Comparison of ENCODE assay signal across 16 cellular contexts in genomic region chr3:154081305-154081704, GRCh38.
"Had no signal": no experiment of that assay in that cellular context is flagged by ENCODE, and none has a peak within 500 bp of the region (broad histone marks: within the 10 kb centered on the region; RNA-seq: fewer than 3 reads in every experiment).

No MANE protein-coding gene starts in this region.

- DNase-seq: cortex of kidney; dorsolateral prefrontal cortex; foreskin fibroblast; glutamatergic neuron; immature natural killer cell; kidney; left cardiac atrium; natural killer cell; posterior cingulate gyrus; right cardiac atrium; stimulated activated CD4-positive, alpha-beta T cell treated with anti-CD3 and anti-CD28 coated beads, Interleukin-4, amount 100 ng/mL, for 24 hours; testis had no signal

- H3K9me3 ChIP-seq: esophagus muscularis mucosa, testis had no signal

- H3K27me3 ChIP-seq: dorsolateral prefrontal cortex, esophagus muscularis mucosa, gastroesophageal sphincter, testis, tibial nerve had no signal

- H3K4me1 ChIP-seq: gastroesophageal sphincter, testis, tibial nerve had no signal

- H3K4me3 ChIP-seq: dorsolateral prefrontal cortex, esophagus muscularis mucosa, gastroesophageal sphincter, testis, tibial nerve had no signal

- ATAC-seq: gastroesophageal sphincter; left cardiac atrium; natural killer cell; right cardiac atrium; stimulated activated memory B cell treated with anti-CD40 and anti-IgM and Interleukin-4, amounts not matched to agents 10 μg/mL and 1 μg/mL and 100 μg/mL, for 72 hours had no signal

- H3K36me3 ChIP-seq: esophagus muscularis mucosa, gastroesophageal sphincter, tibial nerve had no signal

- H3K27ac ChIP-seq: dorsolateral prefrontal cortex, esophagus muscularis mucosa, gastroesophageal sphincter, testis, tibial nerve had no signal
